Comparison of ENCODE assay signal across 8 cellular contexts in the genomic region with DNA sequence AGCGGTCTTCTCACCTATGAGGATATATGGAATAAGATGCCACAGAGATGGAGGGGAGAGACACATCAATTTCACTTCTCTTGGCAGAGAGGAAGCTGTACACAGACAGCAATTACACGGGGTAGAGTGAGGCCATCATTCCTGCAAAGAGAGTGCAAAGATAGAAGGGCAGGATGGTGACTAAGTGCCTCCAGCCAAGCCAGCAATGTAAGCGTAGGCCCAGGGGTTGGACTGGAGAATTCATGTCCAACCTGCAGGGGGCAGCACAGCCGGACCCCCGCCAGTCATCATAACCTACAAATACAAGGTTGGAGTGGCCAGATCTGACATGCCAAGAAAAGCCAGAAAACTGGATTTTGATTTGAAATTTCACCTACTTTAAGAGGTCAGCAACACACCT. TPM values are rescaled to one million over a fixed set of nuclear protein-coding genes. Genes with fewer than 3 reads are reported as not detected.
DNase-seq lines count a peak whose midpoint lies in the region; ATAC-seq and TF ChIP-seq lines count a peak whose summit lies in the region.

No MANE protein-coding gene starts in this region.

- H3K4me1 ChIP-seq in thoracic aorta (ENCODE audit: control insufficient read depth in 1 of 2, low read depth in 2 of 2), result no peaks in the 10 kb centered on the region

- no peaks in the 10 kb centered on the region for H3K27me3 ChIP-seq in thoracic aorta (replicated peaks; ENCODE audit: insufficient read depth)

- no peaks in the 10 kb centered on the region for H3K4me1 Mint-ChIP-seq in activated T-cell treated with anti-CD3 and anti-CD28 coated beads, Interleukin-2, amount 50 U/mL, for 72 hours (ENCODE audit: low read depth)
- H3K4me1 Mint-ChIP-seq in activated T-cell treated with anti-CD3 and anti-CD28 coated beads, Interleukin-2, amount 50 U/mL, for 4 hours (ENCODE audit: low read depth), result no peaks in the 10 kb centered on the region

- peaks cover 12% of the 10 kb centered on the region for H3K27me3 Mint-ChIP-seq in activated T-cell treated with anti-CD3 and anti-CD28 coated beads, Interleukin-2, amount 50 U/mL, for 72 hours (ENCODE audit: low read depth)
- H3K27me3 Mint-ChIP-seq in activated T-cell treated with anti-CD3 and anti-CD28 coated beads, Interleukin-2, amount 50 U/mL, for 4 hours (ENCODE audit: low read depth), result no peaks in the 10 kb centered on the region

- H3K36me3 Mint-ChIP-seq in activated T-cell treated with anti-CD3 and anti-CD28 coated beads, Interleukin-2, amount 50 U/mL, for 72 hours (ENCODE audit: insufficient read depth in 2 of 2), result no peaks in the 10 kb centered on the region
- H3K36me3 Mint-ChIP-seq in activated T-cell treated with anti-CD3 and anti-CD28 coated beads, Interleukin-2, amount 50 U/mL, for 4 hours (ENCODE audit: insufficient read depth), result no peaks in the 10 kb centered on the region

- no peak overlapping the region for H3K4me3 ChIP-seq in thoracic aorta

- no peak overlapping the region for H3K27ac Mint-ChIP-seq in activated T-cell treated with anti-CD3 and anti-CD28 coated beads, Interleukin-2, amount 50 U/mL, for 72 hours

- TF ChIP-seq POLR2A in erythroblast (IDR thresholded peaks at IDR 0.05; ENCODE audit: low read length), result no peak

- no peaks in the 10 kb centered on the region for H3K9me3 ChIP-seq in thoracic aorta

- no peaks in the 10 kb centered on the region for H3K9me3 Mint-ChIP-seq in activated T-cell treated with anti-CD3 and anti-CD28 coated beads, Interleukin-2, amount 50 U/mL, for 72 hours
- no peaks in the 10 kb centered on the region for H3K9me3 Mint-ChIP-seq in activated T-cell treated with anti-CD3 and anti-CD28 coated beads, Interleukin-2, amount 50 U/mL, for 4 hours

- no peak overlapping the region for H3K4me3 Mint-ChIP-seq in activated T-cell treated with anti-CD3 and anti-CD28 coated beads, Interleukin-2, amount 50 U/mL, for 72 hours
- H3K4me3 Mint-ChIP-seq in activated T-cell treated with anti-CD3 and anti-CD28 coated beads, Interleukin-2, amount 50 U/mL, for 4 hours, result no peak overlapping the region

- ATAC-seq in activated T-cell treated with anti-CD3 and anti-CD28 coated beads, Interleukin-2, amount 50 U/mL, for 72 hours (replicated peaks in 1 of 2), result peak; percentile 37 to 64
- no peak for ATAC-seq in activated T-cell treated with anti-CD3 and anti-CD28 coated beads, Interleukin-2, amount 50 U/mL, for 4 hours
- ATAC-seq in thoracic aorta (ENCODE audit: insufficient number of reproducible peaks, low FRiP score, low read depth) (no peak), GM19351 (IDR thresholded peaks at IDR 0.05; ENCODE audit: unreplicated experiment) (no peak)

- H3K27ac ChIP-seq in thoracic aorta, result no peak overlapping the region

- no peaks in the 10 kb centered on the region for H3K36me3 ChIP-seq in thoracic aorta

- peak; percentile 9 for TF ChIP-seq CTCF in thoracic aorta (IDR thresholded peaks at IDR 0.05)

- peak; percentile 18 to 43 for DNase-seq in activated T-cell treated with anti-CD3 and anti-CD28 coated beads, Interleukin-2, amount 50 U/mL, for 72 hours
- DNase-seq in activated T-cell treated with anti-CD3 and anti-CD28 coated beads, Interleukin-2, amount 50 U/mL, for 4 hours, result no peak
- DNase-seq in NCI-H69 (lab: John Stamatoyannopoulos, UW), result peak; percentile 3
- peak; percentile 7 to 41 for DNase-seq in erythroblast (lab: John Stamatoyannopoulos, UW)
- no peak for DNase-seq in thoracic aorta (ENCODE audit: low spot score)
- DNase-seq in occipital lobe (lab: John Stamatoyannopoulos, UW), result no peak
- no peak for DNase-seq in GF-D8 (lab: John Stamatoyannopoulos, UW)

RNA-seq across cellular contexts. Expression of gene NRN1, which starts 56.3 kb away (rescaled TPM):
- 1 to 10 TPM; 2.5 to 3.3 TPM for total RNA-seq in activated T-cell treated with anti-CD3 and anti-CD28 coated beads, Interleukin-2, amount 50 U/mL, for 72 hours
- total RNA-seq in activated T-cell treated with anti-CD3 and anti-CD28 coated beads, Interleukin-2, amount 50 U/mL, for 4 hours, result under 1 TPM in 2 of 3 donors, not detected in 1; 0.15 to 0.22 TPM
- total RNA-seq in thoracic aorta, result 1 to 10 TPM; 5.0 to 7.5 TPM
- 17.9 TPM for total RNA-seq in occipital lobe

Comparison
In these comparisons a context has a peak if more than half of its experiments do, and no peak if none do; other contexts are left out.
1. ATAC-seq: peak in activated T-cell treated with anti-CD3 and anti-CD28 coated beads, Interleukin-2, amount 50 U/mL, for 72 hours (2 of 2); none in activated T-cell treated with anti-CD3 and anti-CD28 coated beads, Interleukin-2, amount 50 U/mL, for 4 hours (0 of 2), thoracic aorta (single experiment) and GM19351 (single experiment).
2. DNase-seq: peak in activated T-cell treated with anti-CD3 and anti-CD28 coated beads, Interleukin-2, amount 50 U/mL, for 72 hours (2 of 2), NCI-H69 (single experiment) and erythroblast (2 of 2); none in activated T-cell treated with anti-CD3 and anti-CD28 coated beads, Interleukin-2, amount 50 U/mL, for 4 hours (single experiment), thoracic aorta (single experiment), occipital lobe (single experiment) and GF-D8 (single experiment).